ENCODE assay signal across 21 cellular contexts in the genomic region with DNA sequence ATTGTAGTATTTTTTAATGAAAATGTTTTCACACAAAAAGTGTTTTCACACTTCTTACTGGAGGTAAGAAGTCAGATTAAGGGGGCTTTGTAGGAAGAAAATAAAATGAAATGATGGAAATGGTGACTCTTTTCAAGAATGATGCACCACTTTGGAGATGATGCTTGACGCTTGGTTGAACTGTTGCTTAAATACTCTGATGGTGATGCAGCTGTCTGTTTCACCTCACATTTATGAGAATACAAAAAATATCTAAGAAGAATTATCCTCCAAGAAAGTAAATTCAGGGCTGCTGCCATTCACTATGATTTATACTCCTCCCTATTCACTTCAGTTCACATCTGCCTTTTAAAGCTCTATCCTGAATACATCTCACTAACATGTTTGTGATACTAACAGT.
"Had no signal": no experiment of that assay in that cellular context is flagged by ENCODE, and none has a peak within 500 bp of the region (broad histone marks: within the 10 kb centered on the region; RNA-seq: fewer than 3 reads in every experiment).

No MANE protein-coding gene starts in this region.

- H3K4me1 Mint-ChIP-seq: nephron had no signal

- H3K27me3 ChIP-seq: hepatocyte, tibial artery had no signal

- H3K4me1 ChIP-seq: tibial artery had no signal

- H3K27ac ChIP-seq: hepatocyte, tibial artery had no signal

- H3K9me3 ChIP-seq: tibial artery had no signal

- H3K4me3 Mint-ChIP-seq: activated CD4-positive, alpha-beta memory T cell treated with anti-CD3 and anti-CD28 coated beads for 36 hours; activated naive CD8-positive, alpha-beta T cell; central memory CD8-positive, alpha-beta T cell; nephron; T-helper 2 cell treated with Interferon-gamma antibody and Interleukin-4, amounts not matched to agents 5 μg/mL and 100 μg/mL, for 36 hours; WTC11 had no signal

- DNase-seq: activated CD4-positive, alpha-beta memory T cell treated with anti-CD3 and anti-CD28 coated beads for 36 hours; activated CD4-positive, alpha-beta T cell treated with anti-CD3 and anti-CD28 coated beads for 4 hours; anterior cingulate cortex; cortex of kidney; effector CD4-positive, alpha-beta T cell; midbrain; posterior cingulate gyrus; retina; stimulated activated CD4-positive, alpha-beta T cell treated with anti-CD3 and anti-CD28 coated beads, Interleukin-12 subunit alpha, Interleukin-12 subunit beta, amount 100 ng/mL, for 4 hours; stimulated activated CD4-positive, alpha-beta T cell treated with anti-CD3 and anti-CD28 coated beads, Interleukin-1b, Interleukin-23, amount 100 ng/mL, for 48 hours; stimulated activated CD8-positive, alpha-beta memory T cell treated with anti-CD3 and anti-CD28 coated beads, Interleukin-4, amount 100 ng/mL, for 48 hours; stimulated activated naive CD4-positive, alpha-beta T cell; tibial artery had no signal

- H3K9me3 Mint-ChIP-seq: activated CD4-positive, alpha-beta memory T cell treated with anti-CD3 and anti-CD28 coated beads for 36 hours; central memory CD8-positive, alpha-beta T cell; nephron; T-helper 2 cell treated with Interferon-gamma antibody and Interleukin-4, amounts not matched to agents 5 μg/mL and 100 μg/mL, for 36 hours; WTC11 had no signal

- H3K27me3 Mint-ChIP-seq: activated CD4-positive, alpha-beta memory T cell treated with anti-CD3 and anti-CD28 coated beads for 36 hours; activated naive CD8-positive, alpha-beta T cell; central memory CD8-positive, alpha-beta T cell had no signal

- H2AFZ ChIP-seq: hepatocyte had no signal

- H3K4me2 ChIP-seq: hepatocyte had no signal

- H3K4me3 ChIP-seq: hepatocyte, lung, tibial artery had no signal

- H3K27ac Mint-ChIP-seq: activated CD4-positive, alpha-beta memory T cell treated with anti-CD3 and anti-CD28 coated beads for 36 hours; activated naive CD8-positive, alpha-beta T cell; nephron; T-helper 2 cell treated with Interferon-gamma antibody and Interleukin-4, amounts not matched to agents 5 μg/mL and 100 μg/mL, for 36 hours; WTC11 had no signal

- ATAC-seq: esophagus mucosa, WTC11 had no signal
